Comparison of ENCODE assay signal across 8 cellular contexts in genomic region chr1:207753611-207754010, GRCh38. TPM values are rescaled to one million over a fixed set of nuclear protein-coding genes. Genes with fewer than 3 reads are reported as not detected.
A peak's percentile ranks its signal among the peaks of the same experiment; 100 is the strongest.
DNase-seq lines count a peak whose midpoint lies in the region; ATAC-seq and TF ChIP-seq lines count a peak whose summit lies in the region.

No MANE protein-coding gene starts in this region.

- H3K27me3 Mint-ChIP-seq in Calu3 (ENCODE audit: unreplicated experiment): no peaks in the 10 kb centered on the region

- H3K4me1 ChIP-seq in NT2/D1 (ENCODE audit: insufficient read depth, insufficient read length): no peaks in the 10 kb centered on the region
- peaks cover 32% of the 10 kb centered on the region for H3K4me1 ChIP-seq in endocrine pancreas (ENCODE audit: control insufficient read depth, insufficient read depth, low read length)
- H3K4me1 ChIP-seq in osteoblast (ENCODE audit: insufficient read depth, low read length): peaks cover 10% of the 10 kb centered on the region

- TF ChIP-seq CTCF in Calu3 (IDR thresholded peaks at IDR 0.05; ENCODE audit: unreplicated experiment): no peak
- no peak for TF ChIP-seq CTCF in osteoblast (IDR thresholded peaks at IDR 0.05; ENCODE audit: extremely low read depth, low read depth, low read length)

- peaks cover 72% of the 10 kb centered on the region for H3K36me3 Mint-ChIP-seq in Calu3 (ENCODE audit: insufficient read depth, unreplicated experiment)

- peaks cover 57% of the 10 kb centered on the region for H3K79me2 ChIP-seq in osteoblast (ENCODE audit: insufficient read depth, low read length)

- H3K4me2 ChIP-seq in osteoblast (ENCODE audit: insufficient read depth, low read length): peak overlapping the region; percentile 96

- H3K9ac ChIP-seq in NT2/D1 (ENCODE audit: insufficient read length, low read depth) (peak overlapping the region; percentile 23), endocrine pancreas (ENCODE audit: control insufficient read depth, insufficient read depth, low read length) (no peak overlapping the region)

- BruUV-seq in Calu3 (replicated peaks; lab: Mats Ljungman, UMichigan): no TSS peak

- H3K9me3 Mint-ChIP-seq in Calu3 (ENCODE audit: low read depth, unreplicated experiment): no peaks in the 10 kb centered on the region

- intact Hi-C loops in Calu3 (cut with micrococcal nuclease; ENCODE audit: unreplicated experiment): loop anchor here (5.0 kb wide), 1 partner anchor 56 kb away; no protein-coding TSS in a partner anchor

- CTCF ChIA-PET in Calu3 (lab: Charles Lee): no interaction called here

- in situ Hi-C loops in ACHN (cut with HindIII; ENCODE audit: low pct_ligation_motif_present, low pct_unique_long_range_greater_than_20kb, low sequenced_read_pairs): no loop called here

- DNase-seq in Calu3 (no peak), NT2/D1 (ENCODE audit: low read depth, low spot score) (no peak), osteoblast (ENCODE audit: insufficient read length, low spot score, missing footprints) (no peak), ACHN (no peak), CD1c-positive myeloid dendritic cell (ENCODE audit: extremely low spot score) (no peak), cortex of kidney (lab: John Stamatoyannopoulos, UW) (no peak)

- peaks cover 52% of the 10 kb centered on the region for H3K4me1 Mint-ChIP-seq in Calu3 (ENCODE audit: low read depth, unreplicated experiment)

- H2AFZ ChIP-seq in osteoblast (ENCODE audit: low read length): no peak overlapping the region

- ATAC-seq in HG03520 (IDR thresholded peaks at IDR 0.05; ENCODE audit: unreplicated experiment): no peak

- peak overlapping the region; percentile 94 for H3K4me3 Mint-ChIP-seq in Calu3 (ENCODE audit: low read depth, unreplicated experiment)

- no peak overlapping the region for H3K27ac ChIP-seq in osteoblast (ENCODE audit: low read depth, low read length)

- H4K20me1 ChIP-seq in osteoblast (ENCODE audit: insufficient read depth, low read length): peaks cover 31% of the 10 kb centered on the region

- peak overlapping the region; percentile 99 for H3K4me3 ChIP-seq in NT2/D1 (ENCODE audit: insufficient read length, low read depth)
- H3K4me3 ChIP-seq in endocrine pancreas (ENCODE audit: control insufficient read depth, insufficient read depth, low read length): peak overlapping the region; percentile 92
- H3K4me3 ChIP-seq in osteoblast (ENCODE audit: insufficient read depth, low read length): no peak overlapping the region

- H3K9me3 ChIP-seq in NT2/D1 (ENCODE audit: insufficient read depth, low read length) (no peaks in the 10 kb centered on the region), endocrine pancreas (ENCODE audit: control insufficient read depth, low read length) (no peaks in the 10 kb centered on the region), osteoblast (ENCODE audit: low read depth, low read length) (no peaks in the 10 kb centered on the region)

- H3K36me3 ChIP-seq in NT2/D1 (ENCODE audit: insufficient read depth, insufficient read length, low read length): peaks cover 27% of the 10 kb centered on the region
- H3K36me3 ChIP-seq in endocrine pancreas (ENCODE audit: control insufficient read depth, insufficient read depth, low read length): no peaks in the 10 kb centered on the region
- peaks cover 11% of the 10 kb centered on the region for H3K36me3 ChIP-seq in osteoblast (ENCODE audit: insufficient read depth, low read length)

- H3K27me3 ChIP-seq in NT2/D1 (ENCODE audit: insufficient read depth, insufficient read length): no peaks in the 10 kb centered on the region
- H3K27me3 ChIP-seq in endocrine pancreas (ENCODE audit: control insufficient read depth, insufficient read depth, low read length): no peaks in the 10 kb centered on the region
- no peaks in the 10 kb centered on the region for H3K27me3 ChIP-seq in osteoblast (ENCODE audit: insufficient read depth, low read length)

- peak overlapping the region; percentile 46 for H3K27ac Mint-ChIP-seq in Calu3 (ENCODE audit: unreplicated experiment)

RNA-seq across cellular contexts. Expression of gene CD46, which starts 1.8 kb away (rescaled TPM):
- total RNA-seq in Calu3 (2022) (487 and 635 TPM in 2 replicates), osteoblast (92.6 and 98.7 TPM in 2 replicates)
